Comparison of ENCODE assay signal across 13 cellular contexts in genomic region chr2:64295326-64296149, GRCh38.
DNase-seq lines count a peak whose midpoint lies in the region; ATAC-seq lines count a peak whose summit lies in the region.
"Had no signal": no experiment of that assay in that cellular context is flagged by ENCODE, and none has a peak within 500 bp of the region (broad histone marks: within the 10 kb centered on the region; RNA-seq: fewer than 3 reads in every experiment).

No MANE protein-coding gene starts in this region.

- CTCF ChIA-PET in activated CD4-positive, alpha-beta T cell treated with anti-CD3 and anti-CD28 coated beads for 36 hours (lab: Charles Lee): interaction anchor here (0.5 to 3.7 kb wide), 9 partner anchors 17 to 108 kb away, joined by 3 to 30 read pairs (median 4); no protein-coding TSS in a partner anchor

- intact Hi-C loops in activated CD4-positive, alpha-beta T cell treated with anti-CD3 and anti-CD28 coated beads for 36 hours (cut with DNase I, micrococcal nuclease): loop anchor here (1.0 kb wide), 3 partner anchors 30 to 81 kb away; no protein-coding TSS in a partner anchor

- H3K4me3 Mint-ChIP-seq in activated CD4-positive, alpha-beta T cell treated with anti-CD3 and anti-CD28 coated beads for 36 hours: no peak overlapping the region
- H3K4me3 Mint-ChIP-seq: type B pancreatic cell had no signal

- H3K9me3 Mint-ChIP-seq in activated CD4-positive, alpha-beta T cell treated with anti-CD3 and anti-CD28 coated beads for 36 hours (ENCODE audit: low read depth): no peaks in the 10 kb centered on the region
- H3K9me3 Mint-ChIP-seq: type B pancreatic cell had no signal

- DNase-seq in activated CD4-positive, alpha-beta T cell treated with anti-CD3 and anti-CD28 coated beads for 36 hours: peak; percentile 80
- no peak for DNase-seq in activated CD4-positive, alpha-beta T cell treated with anti-CD3 and anti-CD28 coated beads for 4 hours
- DNase-seq in stimulated activated CD4-positive, alpha-beta T cell treated with anti-CD3 and anti-CD28 coated beads, TNF-alpha, amount 100 ng/mL, for 24 hours (ENCODE audit: low read depth in 3 of 3): peak; percentile 13 to 46 (median 20)
- DNase-seq in NCI-H146 treated with DMSO at 0.1 percent for 48 hours (lab: John Stamatoyannopoulos, UW; ENCODE audit: unreplicated experiment) (no peak), NCI-H2107 treated with DMSO at 0.1 percent for 48 hours (lab: John Stamatoyannopoulos, UW; ENCODE audit: unreplicated experiment) (no peak)
- no peak for DNase-seq in central memory CD4-positive, alpha-beta T cell
- DNase-seq: amniotic stem cell, PC-3, small intestine, T1000 had no signal

- peak; percentile 98 for ATAC-seq in activated CD4-positive, alpha-beta T cell treated with anti-CD3 and anti-CD28 coated beads for 36 hours
- ATAC-seq in GM21515 (IDR thresholded peaks at IDR 0.05; ENCODE audit: unreplicated experiment) (peak; percentile 63), HG03521 (IDR thresholded peaks at IDR 0.05; ENCODE audit: unreplicated experiment) (peak; percentile 65)
- ATAC-seq: PC-3 had no signal

- H3K4me1 Mint-ChIP-seq in activated CD4-positive, alpha-beta T cell treated with anti-CD3 and anti-CD28 coated beads for 36 hours: peaks cover 20% of the 10 kb centered on the region

- peaks cover 4% of the 10 kb centered on the region for H3K27me3 Mint-ChIP-seq in activated CD4-positive, alpha-beta T cell treated with anti-CD3 and anti-CD28 coated beads for 36 hours

- POLR2A ChIA-PET in activated CD4-positive, alpha-beta T cell treated with anti-CD3 and anti-CD28 coated beads for 36 hours (lab: Charles Lee): interaction anchor here (0.6 to 1.8 kb wide), 8 partner anchors 11 to 1590 kb away, joined by 3 to 6 read pairs (median 4); partner anchors contain the start of gene EHBP1

- H3K36me3 Mint-ChIP-seq in activated CD4-positive, alpha-beta T cell treated with anti-CD3 and anti-CD28 coated beads for 36 hours (ENCODE audit: low read depth): no peaks in the 10 kb centered on the region
- H3K36me3 Mint-ChIP-seq: type B pancreatic cell had no signal

- no peak overlapping the region for H3K27ac Mint-ChIP-seq in activated CD4-positive, alpha-beta T cell treated with anti-CD3 and anti-CD28 coated beads for 36 hours
- H3K27ac Mint-ChIP-seq: type B pancreatic cell had no signal

Comparison
In these comparisons a context has a peak if more than half of its experiments do, and no peak if none do; other contexts are left out.
1. DNase-seq: peak in activated CD4-positive, alpha-beta T cell treated with anti-CD3 and anti-CD28 coated beads for 36 hours (single experiment) and stimulated activated CD4-positive, alpha-beta T cell treated with anti-CD3 and anti-CD28 coated beads, TNF-alpha, amount 100 ng/mL, for 24 hours (3 of 3); none in activated CD4-positive, alpha-beta T cell treated with anti-CD3 and anti-CD28 coated beads for 4 hours (0 of 2), NCI-H146 treated with DMSO at 0.1 percent for 48 hours (single experiment), central memory CD4-positive, alpha-beta T cell (single experiment) and NCI-H2107 treated with DMSO at 0.1 percent for 48 hours (single experiment).
2. Peak in every context shown above with its lines, with median percentiles within 50 percentile points of each other: ATAC-seq.